In the genomic region with DNA sequence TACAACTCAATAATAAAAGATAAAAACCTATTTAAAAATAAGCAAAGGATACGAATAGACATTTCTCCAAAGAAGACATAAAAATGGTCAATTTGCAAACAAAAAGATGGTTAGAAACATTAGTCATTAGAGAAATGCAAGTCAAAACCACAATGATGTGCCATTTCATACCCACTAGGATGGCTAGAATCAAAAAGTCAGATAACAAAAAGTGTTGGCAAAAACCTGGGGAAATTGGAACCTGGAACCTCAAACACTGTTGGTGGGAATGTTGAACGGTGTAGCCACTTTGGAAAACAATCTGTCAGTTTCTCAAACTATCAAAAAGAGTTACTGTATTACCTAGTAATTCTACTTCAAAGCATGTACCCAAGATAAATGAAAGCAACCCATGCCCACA, we compare ENCODE assay signal across 1 cellular context.
TF ChIP-seq lines count a peak whose summit lies in the region.

No MANE protein-coding gene starts in this region.

TF ChIP-seq in A549, 52 proteins besides CTCF, POLR2A, EP300 and RAD21 (continued from another document):
- no peak for TF ChIP-seq CBX8 (IDR thresholded peaks at IDR 0.05)
- no peak for TF ChIP-seq GATA3 (IDR thresholded peaks at IDR 0.05; ENCODE audit: borderline replicate concordance)
- no peak for TF ChIP-seq SREBF2 (IDR thresholded peaks at IDR 0.05)
